In the genomic region with DNA sequence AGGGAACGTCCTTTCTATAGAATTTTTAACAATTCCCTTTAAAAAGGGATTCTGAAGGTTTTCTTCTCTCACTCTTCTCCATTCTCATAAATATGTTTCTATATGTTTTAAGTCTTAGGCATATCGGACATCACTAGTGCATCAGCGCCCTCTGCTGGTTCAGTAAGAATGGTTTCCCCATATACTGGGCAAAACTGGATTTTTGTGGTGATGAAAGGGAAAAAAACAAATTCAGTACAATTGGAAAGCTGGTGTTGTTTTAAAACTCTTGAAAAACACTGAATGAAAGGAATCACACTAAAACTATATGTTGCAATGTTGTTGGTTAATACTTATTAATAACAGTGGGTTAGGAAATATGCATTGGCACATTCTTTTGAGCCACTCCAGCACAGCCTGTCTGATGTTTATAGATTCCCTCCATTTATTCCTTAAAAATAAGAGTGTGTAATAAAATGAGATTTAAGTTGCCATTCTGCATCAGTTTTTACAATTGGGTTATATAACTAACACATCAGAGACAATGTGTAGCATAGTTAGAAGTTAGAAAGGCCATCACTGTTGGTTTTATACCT, we compare ENCODE assay signal across 8 cellular contexts. TPM values are rescaled to one million over a fixed set of nuclear protein-coding genes. Genes with fewer than 3 reads are reported as not detected.
A peak's percentile ranks its signal among the peaks of the same experiment; 100 is the strongest.
DNase-seq lines count a peak whose midpoint lies in the region; ATAC-seq and TF ChIP-seq lines count a peak whose summit lies in the region.

No MANE protein-coding gene starts in this region.

- H3K9me3 Mint-ChIP-seq in osteocyte (ENCODE audit: unreplicated experiment), result no peaks in the 10 kb centered on the region

- in situ Hi-C loops in transverse colon (cut with MboI; ENCODE audit: low pct_ligation_motif_present in 1 of 4, low pct_unique_long_range_greater_than_20kb in 1 of 4, low sequenced_read_pairs in 3 of 4), result loop anchor here (5.0 to 10.0 kb wide), 2 partner anchors 150 to 152 kb away; no protein-coding TSS in a partner anchor

- H3K9me3 ChIP-seq in transverse colon, result no peaks in the 10 kb centered on the region

- TF ChIP-seq POLR2A in transverse colon (IDR thresholded peaks at IDR 0.05), result no peak

- H3K4me1 Mint-ChIP-seq in osteocyte (ENCODE audit: unreplicated experiment), result no peaks in the 10 kb centered on the region

- H3K4me3 ChIP-seq in fibroblast of villous mesenchyme (ENCODE audit: low read depth, low read length) (no peak overlapping the region), transverse colon (no peak overlapping the region)

- TF ChIP-seq EP300 in transverse colon (IDR thresholded peaks at IDR 0.05; ENCODE audit: low read depth), result no peak

- H3K4me1 ChIP-seq in transverse colon, result no peaks in the 10 kb centered on the region

- intact Hi-C loops in transverse colon (cut with DNase I; ENCODE audit: low total_unique reads), result loop anchor here (2.0 to 10.0 kb wide), 2 partner anchors 150 to 640 kb away; no protein-coding TSS in a partner anchor

- peak; percentile 76 for ATAC-seq in GM21717 (IDR thresholded peaks at IDR 0.05; ENCODE audit: unreplicated experiment)

- peaks cover 0 to 8% (median 0%) of the 10 kb centered on the region in 4 donors for H3K36me3 ChIP-seq in transverse colon

- no peaks in the 10 kb centered on the region for H3K27me3 ChIP-seq in transverse colon

- WGBS in transverse colon (ENCODE audit: low coverage in 1 of 2), 2 donors, result 0 to 4% methylated on average over 3 of the region's 3 CpGs

- H3K27ac Mint-ChIP-seq in osteocyte (ENCODE audit: unreplicated experiment), result no peak overlapping the region

- H3K4me3 Mint-ChIP-seq in osteocyte (ENCODE audit: unreplicated experiment), result no peak overlapping the region

- no peaks in the 10 kb centered on the region for H3K27me3 Mint-ChIP-seq in osteocyte (ENCODE audit: unreplicated experiment)

- H3K36me3 Mint-ChIP-seq in osteocyte (ENCODE audit: unreplicated experiment), result peaks cover 7% of the 10 kb centered on the region

- H3K27ac ChIP-seq in transverse colon, result no peak overlapping the region

- TF ChIP-seq CTCF in LNCAP (IDR thresholded peaks at IDR 0.05) (peak; percentile 81), fibroblast of villous mesenchyme (IDR thresholded peaks at IDR 0.05; ENCODE audit: insufficient read depth, low read depth, low read length) (peak; percentile 82), osteocyte (IDR thresholded peaks at IDR 0.05) (peak; percentile 90), transverse colon (IDR thresholded peaks at IDR 0.05) (peak; percentile 76 to 81 (median 77))

- DNase-seq in Daoy (ENCODE audit: low read depth) (peak; percentile 75), RPMI8226 (peak; percentile 87), activated T-helper 1 cell treated with Interleukin-2 at 50 U/mL for 16 hours (ENCODE audit: low read depth) (peak; percentile 42), fibroblast of villous mesenchyme (ENCODE audit: low read depth) (peak; percentile 89), osteocyte (ENCODE audit: extremely low spot score, unreplicated experiment) (peak; percentile 87), transverse colon (peak; percentile 76)

RNA-seq across cellular contexts. Expression of a gene that starts 15.8 kb away (rescaled TPM):
- total RNA-seq in Daoy (2014; rRNA removed; shearing (Covaris generic)), result 21.6 and 43.3 TPM in 2 replicates
- total RNA-seq in fibroblast of villous mesenchyme (13.2 and 16.0 TPM in 2 replicates), osteocyte (20.6 and 24.7 TPM in 2 replicates), transverse colon (10 to 100 TPM in 2 of 4 donors, 1 to 10 TPM in 1, not detected in 1; 9.6 to 36.2 (median 15.6) TPM)

RNA-seq across cellular contexts. Expression of a gene that starts 16.0 kb away (rescaled TPM):
- total RNA-seq in Daoy (2014; rRNA removed; shearing (Covaris generic)), result 6.2 and 34.5 TPM in 2 replicates
- total RNA-seq in fibroblast of villous mesenchyme (9.0 and 12.5 TPM in 2 replicates), osteocyte (17.9 and 20.2 TPM in 2 replicates), transverse colon (10 to 100 TPM in 1 of 4 donors, 1 to 10 TPM in 3; 4.0 to 14.1 (median 7.0) TPM)
